In the genomic region with DNA sequence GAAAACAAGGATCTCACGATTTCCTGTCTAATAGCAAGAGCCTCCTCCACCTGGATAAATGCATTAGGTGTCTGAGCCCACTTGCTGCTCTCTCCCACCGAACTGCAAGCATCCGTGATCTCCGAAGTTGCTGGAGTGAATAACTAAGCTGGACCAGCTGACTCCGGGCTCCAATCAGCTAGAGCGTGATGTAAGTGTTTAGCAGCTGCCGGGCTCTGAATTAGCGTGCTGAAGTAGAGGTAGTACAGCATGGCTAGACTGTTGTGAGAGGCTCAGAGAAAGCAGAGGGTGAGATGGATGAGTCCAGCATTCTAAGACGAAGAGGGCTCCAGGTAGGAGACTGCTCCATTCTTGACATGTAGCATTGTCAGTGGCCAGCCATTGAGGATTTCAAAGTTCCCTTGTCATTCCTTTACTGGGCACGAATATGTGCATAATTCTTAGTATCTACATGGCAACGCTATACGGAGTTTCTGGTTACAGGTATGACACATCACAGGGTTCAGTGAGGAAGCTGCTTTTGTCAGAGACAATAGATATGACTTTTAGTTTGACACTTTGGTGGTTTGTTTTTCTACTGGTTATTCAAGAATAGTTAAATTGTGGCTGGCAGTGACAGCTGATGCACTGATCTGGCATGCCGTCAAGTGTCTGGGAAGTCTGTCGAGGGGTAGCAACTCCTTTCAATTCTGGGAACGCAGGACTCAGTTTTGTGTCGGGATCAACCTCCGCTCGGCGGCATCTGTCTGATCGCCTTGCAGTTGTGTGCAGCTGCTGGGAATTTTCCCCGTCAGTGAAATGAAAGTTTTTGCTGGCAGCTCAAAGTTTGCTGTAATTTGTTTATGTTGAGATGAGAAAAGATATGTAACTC, we compare ENCODE assay signal across 8 cellular contexts.
DNase-seq lines count a peak whose midpoint lies in the region; ATAC-seq and TF ChIP-seq lines count a peak whose summit lies in the region.

No MANE protein-coding gene starts in this region.

- H3K27me3 Mint-ChIP-seq in neural progenitor cell (ENCODE audit: insufficient read depth, low read depth) = peaks cover 9% of the 10 kb centered on the region

- BruUV-seq in PC-9 (replicated peaks; lab: Mats Ljungman, UMichigan) = no TSS peak

- H3K79me2 ChIP-seq in PC-9 (ENCODE audit: low read depth) = no peaks in the 10 kb centered on the region
- H3K79me2 ChIP-seq in neural progenitor cell (ENCODE audit: low read depth) = no peaks in the 10 kb centered on the region

- TF ChIP-seq CTCF in GM06990 (IDR thresholded peaks at IDR 0.05; ENCODE audit: insufficient read depth, low read length, poor library complexity, severe bottlenecking) (no peak), PC-9 (conservative IDR thresholded peaks at IDR 0.05) (no peak), neural progenitor cell (IDR thresholded peaks at IDR 0.05) (no peak), thyroid gland (IDR thresholded peaks at IDR 0.05) (no peak)

- no peaks in the 10 kb centered on the region for H3K9me2 ChIP-seq in PC-9 (ENCODE audit: insufficient read depth)

- peak; percentile 70 for ATAC-seq in HG03095 (IDR thresholded peaks at IDR 0.05; ENCODE audit: unreplicated experiment)
- ATAC-seq in activated naive CD4-positive, alpha-beta T cell treated with anti-CD3 and anti-CD28 coated beads, Interleukin-2, amount 50 U/mL, for 72 hours = peak; percentile 95 to 97

- H3K4me3 Mint-ChIP-seq in neural progenitor cell = peak overlapping the region; percentile 84

- no peaks in the 10 kb centered on the region for H3K36me3 ChIP-seq in GM06990 (ENCODE audit: control insufficient read depth, insufficient read depth, low read length)
- no peaks in the 10 kb centered on the region for H3K36me3 ChIP-seq in PC-9 (ENCODE audit: low read depth)
- no peaks in the 10 kb centered on the region for H3K36me3 ChIP-seq in neural progenitor cell
- H3K36me3 ChIP-seq in thyroid gland = no peaks in the 10 kb centered on the region

- peak in 1 of 2 donors; percentile 82 for TF ChIP-seq POLR2A in thyroid gland (IDR thresholded peaks at IDR 0.05)

- H3K27me3 ChIP-seq in GM06990 (replicated peaks; ENCODE audit: control insufficient read depth, insufficient read depth, low read length) (peaks cover 6% of the 10 kb centered on the region), PC-9 (ENCODE audit: insufficient read depth, low read depth) (no peaks in the 10 kb centered on the region), neural progenitor cell (no peaks in the 10 kb centered on the region), thyroid gland (no peaks in the 10 kb centered on the region)

- H3K4me2 ChIP-seq in PC-9 (peak overlapping the region; percentile 72), neural progenitor cell (peak overlapping the region; percentile 76)

- no peak overlapping the region for H2AFZ ChIP-seq in PC-9
- peak overlapping the region; percentile 64 for H2AFZ ChIP-seq in neural progenitor cell (replicated peaks)

- no peak overlapping the region for H3K27ac ChIP-seq in PC-9
- no peak overlapping the region for H3K27ac ChIP-seq in neural progenitor cell
- peak overlapping the region; percentile 37 to 83 (median 73) for H3K27ac ChIP-seq in thyroid gland

- POLR2A ChIA-PET in PC-9 (lab: Charles Lee; ENCODE audit: unreplicated experiment) = interaction anchor here (0.7 kb wide), 1 partner anchor 9 kb away, joined by 5 read pairs; no protein-coding TSS in a partner anchor

- no peak overlapping the region for H3K9ac ChIP-seq in neural progenitor cell

- peak overlapping the region; percentile 89 to 90 for H3K27ac Mint-ChIP-seq in activated naive CD4-positive, alpha-beta T cell treated with anti-CD3 and anti-CD28 coated beads, Interleukin-2, amount 50 U/mL, for 72 hours
- no peak overlapping the region for H3K27ac Mint-ChIP-seq in neural progenitor cell

- H3K4me1 Mint-ChIP-seq in neural progenitor cell = peaks cover 31% of the 10 kb centered on the region

- H3K36me3 Mint-ChIP-seq in activated naive CD4-positive, alpha-beta T cell treated with anti-CD3 and anti-CD28 coated beads, Interleukin-2, amount 50 U/mL, for 72 hours = no peaks in the 10 kb centered on the region
- H3K36me3 Mint-ChIP-seq in neural progenitor cell = no peaks in the 10 kb centered on the region

- CTCF ChIA-PET in PC-9 (lab: Charles Lee) = no interaction called here

- peak overlapping the region; percentile 29 for H3K4me3 ChIP-seq in GM06990 (replicated peaks; ENCODE audit: low read depth, low read length)
- no peak overlapping the region; the same call in 1 of the 2 replicates for H3K4me3 ChIP-seq in PC-9
- peak overlapping the region; percentile 45 for H3K4me3 ChIP-seq in neural progenitor cell
- H3K4me3 ChIP-seq in thyroid gland (replicated peaks in 1 of 3) = peak overlapping the region in 2 of 3 donors; percentile 30 to 36

- DNase-seq in GM06990 (ENCODE audit: extremely low read depth, insufficient read length) = no peak
- peak; percentile 34 to 78 for DNase-seq in PC-9
- DNase-seq in activated naive CD4-positive, alpha-beta T cell treated with anti-CD3 and anti-CD28 coated beads, Interleukin-2, amount 50 U/mL, for 72 hours (ENCODE audit: low spot score in 2 of 2) = peak; percentile 40 to 59
- DNase-seq in glomerular endothelial cell (ENCODE audit: extremely low read depth, low read depth, low spot score) = peak; percentile 76
- peak; percentile 85 for DNase-seq in neural progenitor cell (ENCODE audit: low spot score)
- peak; percentile 84 for DNase-seq in thyroid gland
- no peak for DNase-seq in NCI-H226

- H3F3A ChIP-seq in PC-9 (ENCODE audit: insufficient read depth, low read depth) (no peaks in the 10 kb centered on the region; the same call in 1 of the 2 replicates), neural progenitor cell (ENCODE audit: low read depth) (peaks cover 41% of the 10 kb centered on the region)

- no peaks in the 10 kb centered on the region for H3K9me3 Mint-ChIP-seq in activated naive CD4-positive, alpha-beta T cell treated with anti-CD3 and anti-CD28 coated beads, Interleukin-2, amount 50 U/mL, for 72 hours
- H3K9me3 Mint-ChIP-seq in neural progenitor cell = no peaks in the 10 kb centered on the region

- H3K9me3 ChIP-seq in PC-9 (ENCODE audit: insufficient read depth, low read depth) = peaks cover 8% of the 10 kb centered on the region; the same call in 1 of the 2 replicates
- H3K9me3 ChIP-seq in neural progenitor cell (ENCODE audit: low read depth) = no peaks in the 10 kb centered on the region
- H3K9me3 ChIP-seq in thyroid gland = no peaks in the 10 kb centered on the region

- H3K4me1 ChIP-seq in PC-9 (replicated peaks; ENCODE audit: insufficient read depth) (peaks cover 26% of the 10 kb centered on the region), neural progenitor cell (peaks cover 39% of the 10 kb centered on the region), thyroid gland (peaks cover 7 to 21% of the 10 kb centered on the region in 2 donors)

- intact Hi-C loops in PC-9 (cut with micrococcal nuclease; ENCODE audit: unreplicated experiment) (loop anchor here (5.0 kb wide), 2 partner anchors 174 to 324 kb away; no protein-coding TSS in a partner anchor), thyroid gland (cut with DNase I) (no loop called here)

- no peaks in the 10 kb centered on the region for H4K20me1 ChIP-seq in PC-9 (ENCODE audit: insufficient read depth)
- no peaks in the 10 kb centered on the region for H4K20me1 ChIP-seq in neural progenitor cell (ENCODE audit: low read depth)

- 0 to 1% methylated on average over 21 of the region's 21 CpGs for WGBS in thyroid gland, 2 donors

Comparison
In these comparisons a context has a peak if more than half of its experiments do, and no peak if none do; other contexts are left out.
1. DNase-seq: peak in PC-9 (2 of 2), activated naive CD4-positive, alpha-beta T cell treated with anti-CD3 and anti-CD28 coated beads, Interleukin-2, amount 50 U/mL, for 72 hours (2 of 2), glomerular endothelial cell (single experiment), neural progenitor cell (single experiment) and thyroid gland (2 of 2); none in GM06990 (single experiment) and NCI-H226 (single experiment).
2. H3K27ac ChIP-seq: peak in thyroid gland (3 of 3); none in PC-9 (single experiment) and neural progenitor cell (single experiment).